In genomic region chr3:43629254-43629653, GRCh38 we compare ENCODE assay signal across 13 cellular contexts. TPM values are rescaled to one million over a fixed set of nuclear protein-coding genes. Genes with fewer than 3 reads are reported as not detected.
DNase-seq lines count a peak whose midpoint lies in the region; ATAC-seq and TF ChIP-seq lines count a peak whose summit lies in the region.
"Had no signal": no experiment of that assay in that cellular context is flagged by ENCODE, and none has a peak within 500 bp of the region (broad histone marks: within the 10 kb centered on the region; RNA-seq: fewer than 3 reads in every experiment).

No MANE protein-coding gene starts in this region.

- DNase-seq in EL (peak; percentile 18), OCI-M1 (lab: John Stamatoyannopoulos, UW) (peak; percentile 56), glomerular visceral epithelial cell (ENCODE audit: extremely low spot score) (peak; percentile 56), smooth muscle cell (lab: John Stamatoyannopoulos, UW; ENCODE audit: unreplicated experiment) (no peak), tibial nerve (ENCODE audit: low spot score in 2 of 2) (no peak), NOMO-1 (lab: John Stamatoyannopoulos, UW; ENCODE audit: unreplicated experiment in 2 of 2) (no peak), globus pallidus (ENCODE audit: low spot score) (no peak)
- DNase-seq: NCI-H1694 treated with DMSO at 0.1 percent for 48 hours; NCI-H526; stimulated activated CD4-positive, alpha-beta T cell treated with anti-CD3 and anti-CD28 coated beads, Interleukin-1b, Interleukin-23, amount 100 ng/mL, for 48 hours had no signal

- H3K9me3 ChIP-seq in smooth muscle cell (replicated peaks; ENCODE audit: low read depth) (no peaks in the 10 kb centered on the region), tibial nerve (no peaks in the 10 kb centered on the region)

- no peaks in the 10 kb centered on the region for H3K4me1 ChIP-seq in smooth muscle cell (ENCODE audit: low read depth)
- H3K4me1 ChIP-seq in tibial nerve = no peaks in the 10 kb centered on the region

- peak; percentile 39 for ATAC-seq in GM21423 (IDR thresholded peaks at IDR 0.05; ENCODE audit: unreplicated experiment)
- ATAC-seq: activated T-helper 17 cell treated with anti-CD3 and anti-CD28 coated beads, Interleukin-2, amount 50 U/mL, for 72 hours had no signal

- H3K4me2 ChIP-seq in smooth muscle cell = no peak overlapping the region

- no peak for TF ChIP-seq POLR2A in tibial nerve (IDR thresholded peaks at IDR 0.05)

- H3K79me2 ChIP-seq in smooth muscle cell (ENCODE audit: low read depth) = no peaks in the 10 kb centered on the region

- no peaks in the 10 kb centered on the region for H4K20me1 ChIP-seq in smooth muscle cell (ENCODE audit: low read depth)

- H3K36me3 ChIP-seq in smooth muscle cell (ENCODE audit: low read depth) = no peaks in the 10 kb centered on the region
- H3K36me3 ChIP-seq in tibial nerve = no peaks in the 10 kb centered on the region

- no peaks in the 10 kb centered on the region for H3F3A ChIP-seq in smooth muscle cell (ENCODE audit: low read depth)

- no peak overlapping the region for H3K9ac ChIP-seq in smooth muscle cell (ENCODE audit: low read depth)

- H3K4me3 ChIP-seq in smooth muscle cell (no peak overlapping the region), tibial nerve (no peak overlapping the region)

- H3K27me3 ChIP-seq in smooth muscle cell (ENCODE audit: low read depth) (no peaks in the 10 kb centered on the region), tibial nerve (no peaks in the 10 kb centered on the region)

- H2AFZ ChIP-seq in smooth muscle cell (ENCODE audit: low read depth) = no peak overlapping the region

- H3K27ac ChIP-seq in smooth muscle cell (ENCODE audit: low read depth) = no peak overlapping the region
- no peak overlapping the region for H3K27ac ChIP-seq in tibial nerve
- H3K27ac ChIP-seq: RWPE1 had no signal

- TF ChIP-seq EP300 in tibial nerve (IDR thresholded peaks at IDR 0.05) = no peak

- no peak for TF ChIP-seq CTCF in smooth muscle cell (IDR thresholded peaks at IDR 0.05; ENCODE audit: borderline replicate concordance, insufficient read depth, poor library complexity, severe bottlenecking)
- no peak for TF ChIP-seq CTCF in tibial nerve (IDR thresholded peaks at IDR 0.05)

RNA-seq across cellular contexts. Expression of gene ANO10, which starts 7.4 kb away (rescaled TPM):
- total RNA-seq in smooth muscle cell = 19.3 and 25.3 TPM in 2 replicates
- polyA plus RNA-seq in smooth muscle cell = 19.2 and 23.8 TPM in 2 replicates
- total RNA-seq in tibial nerve = 10 to 100 TPM; 19.4 to 28.8 (median 21.2) TPM

Comparison
In these comparisons a context has a peak if more than half of its experiments do, and no peak if none do; other contexts are left out.
1. DNase-seq: peak in EL (single experiment), OCI-M1 (single experiment) and glomerular visceral epithelial cell (single experiment); none in smooth muscle cell (single experiment), tibial nerve (0 of 2), NOMO-1 (0 of 2) and globus pallidus (single experiment).